Comparison of ENCODE assay signal across 1 cellular context in genomic region chr3:125374996-125375941, GRCh38.
TF ChIP-seq lines count a peak whose summit lies in the region.

Gene ZNF148 (minus strand): TSS chr3:125375325. CDS start chr3:125313640, 61,685 bp downstream.

TF ChIP-seq in HepG2, 621 proteins besides CTCF, POLR2A, EP300 and RAD21 (continued from another document and continues in another):
- TF ChIP-seq NR0B2 (CRISPR knock-in tag; IDR thresholded peaks at IDR 0.05), result no peak
- TF ChIP-seq NFYB (CRISPR knock-in tag; IDR thresholded peaks at IDR 0.05), result no peak; the same call in 1 of the 2 replicates
- TF ChIP-seq ZFP82 (CRISPR knock-in tag; IDR thresholded peaks at IDR 0.05; ENCODE audit: borderline replicate concordance), result no peak
- peak; percentile 88; the same call in 1 of the 2 replicates for TF ChIP-seq ZNF788 (CRISPR knock-in tag; IDR thresholded peaks at IDR 0.05; ENCODE audit: borderline replicate concordance)
- peak; percentile 69 for TF ChIP-seq FOSL2 (CRISPR knock-in tag; IDR thresholded peaks at IDR 0.05)
- TF ChIP-seq ZNF225 (CRISPR knock-in tag; IDR thresholded peaks at IDR 0.05), result 0 out of 2 replicates have a peak, but pooled peaks have one; percentile 23
- TF ChIP-seq GMEB1 (CRISPR knock-in tag; IDR thresholded peaks at IDR 0.05; ENCODE audit: borderline replicate concordance), result peak; percentile 77
- peak; percentile 94; the same call in 1 of the 2 replicates for TF ChIP-seq KDM3A (CRISPR knock-in tag; IDR thresholded peaks at IDR 0.05; ENCODE audit: low read depth)
- TF ChIP-seq KLF6 (CRISPR knock-in tag; IDR thresholded peaks at IDR 0.05), result peak; percentile 88
- TF ChIP-seq ZNF839 (CRISPR knock-in tag; IDR thresholded peaks at IDR 0.05; ENCODE audit: borderline replicate concordance), result no peak
- TF ChIP-seq ZBTB40 (IDR thresholded peaks at IDR 0.05), result no peak
- peak; percentile 91 for TF ChIP-seq ZBTB40 (CRISPR knock-in tag; IDR thresholded peaks at IDR 0.05)
- no peak for TF ChIP-seq PRDM15 (CRISPR knock-in tag; IDR thresholded peaks at IDR 0.05)
- peak; percentile 89; the same call in 1 of the 2 replicates for TF ChIP-seq ZNF33B (CRISPR knock-in tag; IDR thresholded peaks at IDR 0.05)
- TF ChIP-seq CENPT (CRISPR knock-in tag; IDR thresholded peaks at IDR 0.05; ENCODE audit: low read depth), result no peak
- no peak for TF ChIP-seq NFATC3 (CRISPR knock-in tag; IDR thresholded peaks at IDR 0.05)
- no peak for TF ChIP-seq ZNF335 (CRISPR knock-in tag; IDR thresholded peaks at IDR 0.05)
- TF ChIP-seq NBN (conservative IDR thresholded peaks at IDR 0.05), result no peak
- peak; percentile 83 for TF ChIP-seq THAP9 (CRISPR knock-in tag; IDR thresholded peaks at IDR 0.05; ENCODE audit: borderline replicate concordance)
- no peak for TF ChIP-seq MAFK (conservative IDR thresholded peaks at IDR 0.05 in 1 of 2, IDR thresholded peaks at IDR 0.05 in 1 of 2; ENCODE audit: low read length in 2 of 2)
- peak; percentile 29; the same call in 1 of the 2 replicates for TF ChIP-seq BORCS8-MEF2B (CRISPR knock-in tag; IDR thresholded peaks at IDR 0.05)
- TF ChIP-seq MIER3 (CRISPR knock-in tag; IDR thresholded peaks at IDR 0.05; ENCODE audit: borderline replicate concordance), result peak; percentile 93
- peak; percentile 77; the same call in 1 of the 2 replicates for TF ChIP-seq ZIK1 (CRISPR knock-in tag; IDR thresholded peaks at IDR 0.05; ENCODE audit: borderline replicate concordance, low read depth)
- TF ChIP-seq BATF2 (CRISPR knock-in tag; IDR thresholded peaks at IDR 0.05), result peak; percentile 82; the same call in 1 of the 2 replicates
- peak; percentile 21; the same call in 1 of the 2 replicates for TF ChIP-seq ZNF777 (CRISPR knock-in tag; IDR thresholded peaks at IDR 0.05)
- no peak for TF ChIP-seq CHD4 (IDR thresholded peaks at IDR 0.05; ENCODE audit: borderline replicate concordance, low read length)
- peak; percentile 68 for TF ChIP-seq GATAD2A (CRISPR knock-in tag; IDR thresholded peaks at IDR 0.05)
- TF ChIP-seq ASH2L (IDR thresholded peaks at IDR 0.05; ENCODE audit: insufficient read length, low read depth, low read length), result peak; percentile 89
- no peak for TF ChIP-seq ARNT2 (CRISPR knock-in tag; IDR thresholded peaks at IDR 0.05; ENCODE audit: low read depth)
- 0 out of 2 replicates have a peak, but pooled peaks have one; percentile 19 for TF ChIP-seq SMAD3 (CRISPR knock-in tag; IDR thresholded peaks at IDR 0.05)
- TF ChIP-seq CHCHD3 (CRISPR knock-in tag; IDR thresholded peaks at IDR 0.05), result no peak
- peak; percentile 65; the same call in 1 of the 2 replicates for TF ChIP-seq SALL2 (CRISPR knock-in tag; IDR thresholded peaks at IDR 0.05)
- peak; percentile 80; the same call in 1 of the 2 replicates for TF ChIP-seq ZNF616 (CRISPR knock-in tag; IDR thresholded peaks at IDR 0.05; ENCODE audit: low read depth)
- TF ChIP-seq ELF3 (CRISPR knock-in tag; IDR thresholded peaks at IDR 0.05), result peak; percentile 91
- no peak for TF ChIP-seq ZNF557 (CRISPR knock-in tag; IDR thresholded peaks at IDR 0.05)
- TF ChIP-seq ZNF878 (CRISPR knock-in tag; IDR thresholded peaks at IDR 0.05), result no peak
- TF ChIP-seq NFE2 (CRISPR knock-in tag; IDR thresholded peaks at IDR 0.05), result no peak
- peak; percentile 56; the same call in 1 of the 2 replicates for TF ChIP-seq YEATS4 (CRISPR knock-in tag; IDR thresholded peaks at IDR 0.05; ENCODE audit: borderline replicate concordance)
- TF ChIP-seq ZNF589 (CRISPR knock-in tag; conservative IDR thresholded peaks at IDR 0.05), result no peak; the same call in 1 of the 2 replicates
- peak; percentile 90 for TF ChIP-seq KMT2A (CRISPR knock-in tag; IDR thresholded peaks at IDR 0.05)
- TF ChIP-seq ZNF740 (CRISPR knock-in tag; IDR thresholded peaks at IDR 0.05), result no peak
- no peak for TF ChIP-seq FOSL1 (CRISPR knock-in tag; IDR thresholded peaks at IDR 0.05; ENCODE audit: borderline replicate concordance)
